Comparison of ENCODE assay signal across 23 cellular contexts in genomic region chr1:158552296-158552695, GRCh38. TPM values are rescaled to one million over a fixed set of nuclear protein-coding genes. Genes with fewer than 3 reads are reported as not detected.
DNase-seq lines count a peak whose midpoint lies in the region; ATAC-seq and TF ChIP-seq lines count a peak whose summit lies in the region.
"Had no signal": no experiment of that assay in that cellular context is flagged by ENCODE, and none has a peak within 500 bp of the region (broad histone marks: within the 10 kb centered on the region; RNA-seq: fewer than 3 reads in every experiment).

No MANE protein-coding gene starts in this region.

- H3K27ac ChIP-seq in heart right ventricle (peak overlapping the region in 8 of 10 donors; percentile 29 to 62 (median 43)), skeletal muscle tissue (ENCODE audit: low read depth, low read length) (peak overlapping the region; percentile 16)
- H3K27ac ChIP-seq: A549; BLaER1 treated with 17β-estradiol and CSF1 and Interleukin-3, amounts not matched to agents 10 nM and 100 nM had no signal

- no peaks in the 10 kb centered on the region for H3K36me3 ChIP-seq in heart right ventricle
- no peaks in the 10 kb centered on the region for H3K36me3 ChIP-seq in skeletal muscle tissue (ENCODE audit: control insufficient read depth in 3 of 3, insufficient read depth in 3 of 3, low read length in 3 of 3)
- H3K36me3 ChIP-seq: BE2C; BLaER1 treated with 17β-estradiol and CSF1 and Interleukin-3, amounts not matched to agents 10 nM and 100 nM had no signal

- DNase-seq in heart right ventricle (peak in 1 of 2 donors; percentile 30), left cardiac atrium (no peak), Daoy (ENCODE audit: low read depth) (peak; percentile 52), dermis microvascular lymphatic vessel endothelial cell (ENCODE audit: low read depth in 2 of 2) (peak; percentile 8 to 12), iPS-NIHi11 (ENCODE audit: low spot score) (no peak)
- DNase-seq in stimulated activated CD4-positive, alpha-beta T cell treated with anti-CD3 and anti-CD28 coated beads, Interleukin-1b, Interleukin-23, amount 100 ng/mL, for 48 hours = no peak
- DNase-seq: 8988T; ACHN; AML-193; BE2C; CD4-positive, alpha-beta T cell; CD8-positive, alpha-beta memory T cell; DMS 273 treated with DMSO at 0.1 percent for 48 hours; DMS79; GF-D8; H7; HCEC 1CT had no signal

- H3K4me1 ChIP-seq in heart right ventricle (no peaks in the 10 kb centered on the region), skeletal muscle tissue (ENCODE audit: control insufficient read depth in 3 of 3, insufficient read depth in 3 of 3, low read length in 3 of 3) (no peaks in the 10 kb centered on the region)
- H3K4me1 ChIP-seq: A549; BE2C; BLaER1 treated with 17β-estradiol and CSF1 and Interleukin-3, amounts not matched to agents 10 nM and 100 nM had no signal

- H3K4me3 ChIP-seq in heart right ventricle (no peak overlapping the region), skeletal muscle tissue (ENCODE audit: low read length in 3 of 3) (no peak overlapping the region)
- H3K4me3 ChIP-seq: A549; BLaER1 treated with 17β-estradiol and CSF1 and Interleukin-3, amounts not matched to agents 10 nM and 100 nM had no signal

- ATAC-seq in heart right ventricle (peak in 1 of 8 donors; percentile 47), left cardiac atrium (no peak)
- ATAC-seq: A549 had no signal

- H3K27me3 ChIP-seq in heart right ventricle (no peaks in the 10 kb centered on the region), skeletal muscle tissue (ENCODE audit: control insufficient read depth in 3 of 3, insufficient read depth in 3 of 3, low read length in 3 of 3) (no peaks in the 10 kb centered on the region)
- H3K27me3 ChIP-seq: BE2C; BLaER1 treated with 17β-estradiol and CSF1 and Interleukin-3, amounts not matched to agents 10 nM and 100 nM had no signal

- intact Hi-C loops in heart right ventricle (cut with DNase I) (no loop called here), left cardiac atrium (cut with DNase I) (no loop called here)

- H3K9me3 ChIP-seq in heart right ventricle (no peaks in the 10 kb centered on the region), skeletal muscle tissue (ENCODE audit: control insufficient read depth in 3 of 3, low read length in 3 of 3) (no peaks in the 10 kb centered on the region)
- H3K9me3 ChIP-seq: A549; BE2C; BLaER1 treated with 17β-estradiol and CSF1 and Interleukin-3, amounts not matched to agents 10 nM and 100 nM had no signal

- no peak for TF ChIP-seq CTCF in heart right ventricle (IDR thresholded peaks at IDR 0.05)

- WGBS in heart right ventricle, 2 donors = 41 to 63% methylated on average over 1 of the region's 1 CpG

- no peak overlapping the region for H3K9ac ChIP-seq in skeletal muscle tissue (ENCODE audit: low read depth in 1 of 3, low read length in 3 of 3)
- H3K9ac ChIP-seq: BLaER1 treated with 17β-estradiol and CSF1 and Interleukin-3, amounts not matched to agents 10 nM and 100 nM had no signal

RNA-seq across cellular contexts. Expression of gene OR6Y1, which starts 1.9 kb away (rescaled TPM):
- total RNA-seq in heart right ventricle (not detected), left cardiac atrium (not detected), dermis microvascular lymphatic vessel endothelial cell (not detected in 2 replicates), skeletal muscle tissue (not detected)
- not detected for polyA plus RNA-seq in heart right ventricle
- not detected in 2 replicates for total RNA-seq in Daoy (2014; rRNA removed; shearing (Covaris generic))
- total RNA-seq: CD4-positive, alpha-beta T cell; CD8-positive, alpha-beta memory T cell; G401; H7 had no signal
- polyA plus RNA-seq: A549; CD14-positive monocyte; CD8-positive, alpha-beta memory T cell; H1 had no signal

RNA-seq across cellular contexts. Expression of gene OR6P1, which starts 18.1 kb away (rescaled TPM):
- total RNA-seq in heart right ventricle = not detected
- not detected for polyA plus RNA-seq in heart right ventricle
- not detected for total RNA-seq in left cardiac atrium
- total RNA-seq in Daoy (2014; rRNA removed; shearing (Covaris generic)) = not detected in 2 replicates
- not detected in 2 replicates for total RNA-seq in dermis microvascular lymphatic vessel endothelial cell
- total RNA-seq in skeletal muscle tissue = not detected
- total RNA-seq: CD4-positive, alpha-beta T cell; CD8-positive, alpha-beta memory T cell; G401; H1; H7 had no signal
- polyA plus RNA-seq: A549; CD14-positive monocyte; CD8-positive, alpha-beta memory T cell; H1 had no signal

RNA-seq across cellular contexts. Expression of gene OR10X1, which starts 27.4 kb away (rescaled TPM):
- total RNA-seq in heart right ventricle (not detected), left cardiac atrium (not detected), dermis microvascular lymphatic vessel endothelial cell (not detected in 2 replicates), skeletal muscle tissue (not detected)
- not detected for polyA plus RNA-seq in heart right ventricle
- total RNA-seq in Daoy (2014; rRNA removed; shearing (Covaris generic)) = not detected in 2 replicates
- total RNA-seq: CD4-positive, alpha-beta T cell; CD8-positive, alpha-beta memory T cell; G401; H1; H7 had no signal
- polyA plus RNA-seq: A549; CD14-positive monocyte; CD8-positive, alpha-beta memory T cell; H1 had no signal

RNA-seq across cellular contexts. Expression of gene OR10Z1, which starts 52.8 kb away (rescaled TPM):
- total RNA-seq in heart right ventricle (not detected), left cardiac atrium (not detected), dermis microvascular lymphatic vessel endothelial cell (not detected in 2 replicates), skeletal muscle tissue (not detected)
- polyA plus RNA-seq in heart right ventricle = not detected
- not detected in 2 replicates for total RNA-seq in Daoy (2014; rRNA removed; shearing (Covaris generic))
- total RNA-seq: CD4-positive, alpha-beta T cell; CD8-positive, alpha-beta memory T cell; G401; H1; H7 had no signal
- polyA plus RNA-seq: A549; CD14-positive monocyte; CD8-positive, alpha-beta memory T cell; H1 had no signal

Comparison
In these comparisons a context has a peak if more than half of its experiments do, and no peak if none do; other contexts are left out.
1. DNase-seq: peak in Daoy (single experiment) and dermis microvascular lymphatic vessel endothelial cell (2 of 2); none in left cardiac atrium (single experiment), stimulated activated CD4-positive, alpha-beta T cell treated with anti-CD3 and anti-CD28 coated beads, Interleukin-1b, Interleukin-23, amount 100 ng/mL, for 48 hours (single experiment) and iPS-NIHi11 (single experiment).